Comparison of ENCODE assay signal across 1 cellular context in genomic region chr6:34671801-34672656, GRCh38.
TF ChIP-seq lines count a peak whose summit lies in the region.

No MANE protein-coding gene starts in this region.

TF ChIP-seq in GM12878, 131 proteins besides CTCF, POLR2A, EP300 and RAD21 (continued from another document):
- peak; percentile 74; the same call in 1 of the 2 replicates for TF ChIP-seq MLLT1 (IDR thresholded peaks at IDR 0.05)
- TF ChIP-seq CHD1 (IDR thresholded peaks at IDR 0.05; ENCODE audit: low read depth, low read length), result peak; percentile 28; the same call in 1 of the 2 replicates
- peak; percentile 68; the same call in 1 of the 2 replicates for TF ChIP-seq ZSCAN29 (IDR thresholded peaks at IDR 0.05)
- peak; percentile 80; the same call in 1 of the 2 replicates for TF ChIP-seq WRNIP1 (IDR thresholded peaks at IDR 0.05; ENCODE audit: borderline replicate concordance, low read depth, low read length)
- TF ChIP-seq ZNF384 (IDR thresholded peaks at IDR 0.05; ENCODE audit: borderline replicate concordance, low read depth, low read length), result peak; percentile 87
- TF ChIP-seq POLR2AphosphoS5 (IDR thresholded peaks at IDR 0.05; ENCODE audit: low read length), result peak; percentile 76
- peak; percentile 78 for TF ChIP-seq ZNF687 (IDR thresholded peaks at IDR 0.05)
- peak; percentile 49 for TF ChIP-seq SPI1 (IDR thresholded peaks at IDR 0.05; ENCODE audit: borderline replicate concordance, insufficient read depth, low read depth, low read length)
- peak; percentile 53 for TF ChIP-seq IKZF1 (conservative IDR thresholded peaks at IDR 0.05)
- TF ChIP-seq FOXM1 (IDR thresholded peaks at IDR 0.05; ENCODE audit: low read depth, low read length), result no peak
- TF ChIP-seq RUNX3 (IDR thresholded peaks at IDR 0.05; ENCODE audit: low read length), result no peak
- TF ChIP-seq ZNF592 (IDR thresholded peaks at IDR 0.05), result no peak
- TF ChIP-seq SP1 (IDR thresholded peaks at IDR 0.05; ENCODE audit: low read depth, low read length), result peak; percentile 17
- TF ChIP-seq ZNF622 (IDR thresholded peaks at IDR 0.05), result no peak
- TF ChIP-seq PML (IDR thresholded peaks at IDR 0.05; ENCODE audit: low read length), result 0 out of 2 replicates have a peak, but pooled peaks have one; percentile 27
- peak; percentile 74; the same call in 1 of the 3 replicates for TF ChIP-seq POU2F2 (IDR thresholded peaks at IDR 0.05; ENCODE audit: borderline replicate concordance, low read depth, low read length)
- no peak for TF ChIP-seq SIX5 (IDR thresholded peaks at IDR 0.05; ENCODE audit: low read depth, low read length, severe bottlenecking)
- TF ChIP-seq ZBED1 (IDR thresholded peaks at IDR 0.05; ENCODE audit: borderline replicate concordance), result no peak
- TF ChIP-seq PAX8 (IDR thresholded peaks at IDR 0.05), result no peak; the same call in 1 of the 2 replicates
- peak; percentile 44 to 56; a peak in 3 of 4 replicates for TF ChIP-seq IKZF2 (IDR thresholded peaks at IDR 0.05)
- TF ChIP-seq MTA2 (IDR thresholded peaks at IDR 0.05; ENCODE audit: low read depth), result no peak; the same call in 1 of the 2 replicates
- TF ChIP-seq CHD2 (IDR thresholded peaks at IDR 0.05; ENCODE audit: borderline replicate concordance, low read depth, low read length), result no peak
- no peak for TF ChIP-seq E2F4 (IDR thresholded peaks at IDR 0.05; ENCODE audit: low read depth, low read length)
- TF ChIP-seq ETV6 (conservative IDR thresholded peaks at IDR 0.05 in 1 of 2, IDR thresholded peaks at IDR 0.05 in 1 of 2; ENCODE audit: borderline replicate concordance in 1 of 2, low read depth in 1 of 2), result no peak
- 0 out of 2 replicates have a peak, but pooled peaks have one; percentile 41 for TF ChIP-seq NKRF (conservative IDR thresholded peaks at IDR 0.05)
- TF ChIP-seq RELB (IDR thresholded peaks at IDR 0.05; ENCODE audit: low read depth), result peak; percentile 31
- TF ChIP-seq SMAD1 (IDR thresholded peaks at IDR 0.05; ENCODE audit: low read depth, partially characterized antibody), result peak; percentile 17
- TF ChIP-seq NR2C1 (IDR thresholded peaks at IDR 0.05), result peak; percentile 6; the same call in 1 of the 2 replicates
- TF ChIP-seq BACH1 (IDR thresholded peaks at IDR 0.05; ENCODE audit: borderline replicate concordance), result peak; percentile 20; the same call in 1 of the 2 replicates
- peak; percentile 45; the same call in 1 of the 2 replicates for TF ChIP-seq YY1 (IDR thresholded peaks at IDR 0.05; ENCODE audit: low read depth, low read length)
- TF ChIP-seq CREB1 (IDR thresholded peaks at IDR 0.05; ENCODE audit: low read depth), result peak; percentile 64; the same call in 1 of the 2 replicates
- TF ChIP-seq SKIL (IDR thresholded peaks at IDR 0.05; ENCODE audit: low read depth, poor library complexity, severe bottlenecking), result no peak
- no peak for TF ChIP-seq USF2 (IDR thresholded peaks at IDR 0.05; ENCODE audit: borderline replicate concordance, low read depth, low read length)
- no peak for TF ChIP-seq FOXK2 (IDR thresholded peaks at IDR 0.05)
- TF ChIP-seq ZNF217 (IDR thresholded peaks at IDR 0.05), result peak; percentile 72; the same call in 1 of the 2 replicates
- peak; percentile 86 for TF ChIP-seq SMARCA5 (IDR thresholded peaks at IDR 0.05)
- TF ChIP-seq EED (IDR thresholded peaks at IDR 0.05; ENCODE audit: low read depth), result peak; percentile 30; the same call in 1 of the 2 replicates
- TF ChIP-seq SMC3 (IDR thresholded peaks at IDR 0.05; ENCODE audit: borderline replicate concordance, low read length), result no peak
- 0 out of 2 replicates have a peak, but pooled peaks have one; percentile 37 for TF ChIP-seq ATF2 (IDR thresholded peaks at IDR 0.05; ENCODE audit: low read length)
- no peak for TF ChIP-seq SUPT20H (IDR thresholded peaks at IDR 0.05; ENCODE audit: borderline replicate concordance, control insufficient read depth, low read depth, low read length)
